Comparison of ENCODE assay signal across 13 cellular contexts in the genomic region with DNA sequence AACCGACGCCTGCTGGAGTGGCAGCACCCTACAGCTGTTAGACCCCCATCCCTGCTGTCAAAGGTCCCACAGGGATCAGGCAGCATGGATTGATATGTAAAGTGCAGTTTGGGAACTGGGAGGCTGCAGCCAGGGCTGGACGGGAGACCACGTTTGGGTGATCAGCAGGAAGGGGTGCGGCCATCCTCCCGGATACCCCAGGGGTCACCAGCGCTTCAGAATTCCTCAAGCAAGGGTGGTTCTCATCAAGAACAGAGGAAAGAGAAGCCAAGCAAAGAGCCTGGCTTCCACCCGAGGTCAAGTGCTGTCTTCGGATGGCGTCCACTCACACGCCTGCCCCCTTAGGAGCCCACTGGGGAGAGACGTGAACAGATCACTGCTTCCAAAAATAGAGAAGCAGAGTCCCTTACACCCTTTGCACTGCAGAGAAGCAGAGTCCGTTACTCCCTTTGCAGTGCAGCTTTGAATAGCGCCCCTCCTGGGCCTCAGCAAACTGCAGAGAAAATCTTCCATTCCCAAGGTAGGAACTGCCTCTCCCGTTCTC. TPM values are rescaled to one million over a fixed set of nuclear protein-coding genes. Genes with fewer than 3 reads are reported as not detected.
DNase-seq lines count a peak whose midpoint lies in the region; ATAC-seq and TF ChIP-seq lines count a peak whose summit lies in the region.
"Had no signal": no experiment of that assay in that cellular context is flagged by ENCODE, and none has a peak within 500 bp of the region (broad histone marks: within the 10 kb centered on the region; RNA-seq: fewer than 3 reads in every experiment).

No MANE protein-coding gene starts in this region.

- TF ChIP-seq POLR2A in NB4 (IDR thresholded peaks at IDR 0.05; ENCODE audit: extremely low read depth, insufficient read length): no peak

- ATAC-seq in SK-N-SH treated with all-trans-retinoic acid at 6 μM for 48 hours (no peak), HG02885 (IDR thresholded peaks at IDR 0.05; ENCODE audit: poor library complexity, unreplicated experiment) (no peak)
- ATAC-seq: stimulated activated memory B cell treated with anti-CD40 and anti-IgM and Interleukin-4, amounts not matched to agents 10 μg/mL and 1 μg/mL and 100 μg/mL, for 72 hours had no signal

- no peak for DNase-seq in NB4 (ENCODE audit: low read depth)
- no peak for DNase-seq in cardiac fibroblast (ENCODE audit: low read depth in 2 of 2)
- DNase-seq in iPS-NIHi11 (ENCODE audit: low spot score): peak; percentile 56
- DNase-seq in CD1c-positive myeloid dendritic cell (ENCODE audit: extremely low spot score): no peak
- DNase-seq: activated CD4-positive, alpha-beta T cell treated with anti-CD3 and anti-CD28 coated beads, Interleukin-2, amount 10 ng/mL, durations not matched to agents 24 days and 14 days; CD4-positive, alpha-beta T cell; HFFc6; NCI-H1048; NCI-H2227 treated with DMSO at 0.1 percent for 48 hours had no signal

- TF ChIP-seq CTCF in NB4 (IDR thresholded peaks at IDR 0.05; ENCODE audit: low read depth, low read length) (peak; percentile 19), cardiac fibroblast (IDR thresholded peaks at IDR 0.05; ENCODE audit: low read depth, low read length) (peak; percentile 27)

- peak overlapping the region; percentile 25 for H3K27ac ChIP-seq in temporal lobe (ENCODE audit: low read depth, low read length)

- H3K4me3 ChIP-seq in NB4 (ENCODE audit: low read depth, low read length) (no peak overlapping the region), cardiac fibroblast (replicated peaks in 1 of 2; ENCODE audit: low read depth in 2 of 2, low read length in 2 of 2) (no peak overlapping the region)

TF ChIP-seq in SK-N-SH treated with all-trans-retinoic acid at 6 μM for 48 hours, 23 proteins besides CTCF, POLR2A, EP300 and RAD21:
- TF ChIP-seq PPARA (CRISPR knock-in tag; IDR thresholded peaks at IDR 0.05; ENCODE audit: borderline replicate concordance): no peak
- TF ChIP-seq TSHZ2 (CRISPR knock-in tag; IDR thresholded peaks at IDR 0.05): no peak
- TF ChIP-seq SNAI2 (CRISPR knock-in tag; IDR thresholded peaks at IDR 0.05): no peak
- TF ChIP-seq, protein P1, sequence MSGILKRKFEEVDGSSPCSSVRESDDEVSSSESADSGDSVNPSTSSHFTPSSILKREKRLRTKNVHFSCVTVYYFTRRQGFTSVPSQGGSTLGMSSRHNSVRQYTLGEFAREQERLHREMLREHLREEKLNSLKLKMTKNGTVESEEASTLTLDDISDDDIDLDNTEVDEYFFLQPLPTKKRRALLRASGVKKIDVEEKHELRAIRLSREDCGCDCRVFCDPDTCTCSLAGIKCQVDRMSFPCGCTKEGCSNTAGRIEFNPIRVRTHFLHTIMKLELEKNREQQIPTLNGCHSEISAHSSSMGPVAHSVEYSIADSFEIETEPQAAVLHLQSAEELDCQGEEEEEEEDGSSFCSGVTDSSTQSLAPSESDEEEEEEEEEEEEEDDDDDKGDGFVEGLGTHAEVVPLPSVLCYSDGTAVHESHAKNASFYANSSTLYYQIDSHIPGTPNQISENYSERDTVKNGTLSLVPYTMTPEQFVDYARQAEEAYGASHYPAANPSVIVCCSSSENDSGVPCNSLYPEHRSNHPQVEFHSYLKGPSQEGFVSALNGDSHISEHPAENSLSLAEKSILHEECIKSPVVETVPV (CRISPR knock-in tag; IDR thresholded peaks at IDR 0.05): no peak
- TF ChIP-seq, protein P2, sequence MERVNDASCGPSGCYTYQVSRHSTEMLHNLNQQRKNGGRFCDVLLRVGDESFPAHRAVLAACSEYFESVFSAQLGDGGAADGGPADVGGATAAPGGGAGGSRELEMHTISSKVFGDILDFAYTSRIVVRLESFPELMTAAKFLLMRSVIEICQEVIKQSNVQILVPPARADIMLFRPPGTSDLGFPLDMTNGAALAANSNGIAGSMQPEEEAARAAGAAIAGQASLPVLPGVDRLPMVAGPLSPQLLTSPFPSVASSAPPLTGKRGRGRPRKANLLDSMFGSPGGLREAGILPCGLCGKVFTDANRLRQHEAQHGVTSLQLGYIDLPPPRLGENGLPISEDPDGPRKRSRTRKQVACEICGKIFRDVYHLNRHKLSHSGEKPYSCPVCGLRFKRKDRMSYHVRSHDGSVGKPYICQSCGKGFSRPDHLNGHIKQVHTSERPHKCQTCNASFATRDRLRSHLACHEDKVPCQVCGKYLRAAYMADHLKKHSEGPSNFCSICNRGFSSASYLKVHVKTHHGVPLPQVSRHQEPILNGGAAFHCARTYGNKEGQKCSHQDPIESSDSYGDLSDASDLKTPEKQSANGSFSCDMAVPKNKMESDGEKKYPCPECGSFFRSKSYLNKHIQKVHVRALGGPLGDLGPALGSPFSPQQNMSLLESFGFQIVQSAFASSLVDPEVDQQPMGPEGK (CRISPR knock-in tag; IDR thresholded peaks at IDR 0.05; ENCODE audit: borderline replicate concordance): no peak
- TF ChIP-seq ZNF70 (CRISPR knock-in tag; IDR thresholded peaks at IDR 0.05): no peak
- no peak for TF ChIP-seq TCF4 (CRISPR knock-in tag; IDR thresholded peaks at IDR 0.05; ENCODE audit: borderline replicate concordance)
- TF ChIP-seq, protein P3, sequence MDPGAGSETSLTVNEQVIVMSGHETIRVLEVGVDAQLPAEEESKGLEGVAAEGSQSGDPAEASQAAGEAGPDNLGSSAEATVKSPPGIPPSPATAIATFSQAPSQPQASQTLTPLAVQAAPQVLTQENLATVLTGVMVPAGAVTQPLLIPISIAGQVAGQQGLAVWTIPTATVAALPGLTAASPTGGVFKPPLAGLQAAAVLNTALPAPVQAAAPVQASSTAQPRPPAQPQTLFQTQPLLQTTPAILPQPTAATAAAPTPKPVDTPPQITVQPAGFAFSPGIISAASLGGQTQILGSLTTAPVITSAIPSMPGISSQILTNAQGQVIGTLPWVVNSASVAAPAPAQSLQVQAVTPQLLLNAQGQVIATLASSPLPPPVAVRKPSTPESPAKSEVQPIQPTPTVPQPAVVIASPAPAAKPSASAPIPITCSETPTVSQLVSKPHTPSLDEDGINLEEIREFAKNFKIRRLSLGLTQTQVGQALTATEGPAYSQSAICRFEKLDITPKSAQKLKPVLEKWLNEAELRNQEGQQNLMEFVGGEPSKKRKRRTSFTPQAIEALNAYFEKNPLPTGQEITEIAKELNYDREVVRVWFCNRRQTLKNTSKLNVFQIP (CRISPR knock-in tag; IDR thresholded peaks at IDR 0.05; ENCODE audit: borderline replicate concordance, low read depth): no peak
- no peak for TF ChIP-seq TOX (CRISPR knock-in tag; IDR thresholded peaks at IDR 0.05; ENCODE audit: borderline replicate concordance)
- no peak for TF ChIP-seq ZFP3 (CRISPR knock-in tag; IDR thresholded peaks at IDR 0.05)
- TF ChIP-seq ARNTL (CRISPR knock-in tag; IDR thresholded peaks at IDR 0.05; ENCODE audit: borderline replicate concordance, low read depth): no peak
- TF ChIP-seq CSDC2 (CRISPR knock-in tag; IDR thresholded peaks at IDR 0.05): no peak
- no peak for TF ChIP-seq CREB5 (CRISPR knock-in tag; IDR thresholded peaks at IDR 0.05; ENCODE audit: low read depth)
- TF ChIP-seq GLIS3 (CRISPR knock-in tag; IDR thresholded peaks at IDR 0.05): no peak
- TF ChIP-seq ISL1 (CRISPR knock-in tag; IDR thresholded peaks at IDR 0.05): no peak
- TF ChIP-seq RARB (CRISPR knock-in tag; IDR thresholded peaks at IDR 0.05): no peak
- no peak for TF ChIP-seq OSR1 (CRISPR knock-in tag; IDR thresholded peaks at IDR 0.05)
- TF ChIP-seq ZC3H10 (CRISPR knock-in tag; IDR thresholded peaks at IDR 0.05): no peak
- no peak for TF ChIP-seq ESRRG (CRISPR knock-in tag; IDR thresholded peaks at IDR 0.05)
TF ChIP-seq in SK-N-SH treated with all-trans-retinoic acid at 6 μM for 48 hours: peak in this region for 0.

RNA-seq across cellular contexts. Expression of gene DHRS12, which starts 35.5 kb away (rescaled TPM):
- 3.4 TPM for total RNA-seq in temporal lobe
